Comparison of ENCODE assay signal across 2 cellular contexts in genomic region chr4:152588869-152589268, GRCh38.
TF ChIP-seq lines count a peak whose summit lies in the region.

No MANE protein-coding gene starts in this region.

TF ChIP-seq in HepG2, 621 proteins besides CTCF, POLR2A, EP300 and RAD21:
- 0 out of 2 replicates have a peak, but pooled peaks have one; percentile 11 for TF ChIP-seq CEBPG (CRISPR knock-in tag; IDR thresholded peaks at IDR 0.05)
- peak; percentile 88 for TF ChIP-seq CEBPB (IDR thresholded peaks at IDR 0.05; ENCODE audit: borderline replicate concordance, low read depth, low read length)
- TF ChIP-seq ZNF512 (CRISPR knock-in tag; IDR thresholded peaks at IDR 0.05), result no peak
- TF ChIP-seq E2F1 (CRISPR knock-in tag; IDR thresholded peaks at IDR 0.05), result no peak
- TF ChIP-seq NBN (conservative IDR thresholded peaks at IDR 0.05), result no peak
- no peak for TF ChIP-seq MLXIP (CRISPR knock-in tag; IDR thresholded peaks at IDR 0.05; ENCODE audit: borderline replicate concordance)

TF ChIP-seq in K562, 482 proteins besides CTCF, POLR2A, EP300 and RAD21:
- TF ChIP-seq CEBPG (CRISPR knock-in tag; IDR thresholded peaks at IDR 0.05) (0 out of 2 replicates have a peak, but pooled peaks have one; percentile 34), CEBPG (tag; conservative IDR thresholded peaks at IDR 0.05 in 1 of 2, IDR thresholded peaks at IDR 0.05 in 1 of 2) (peak; percentile 69 to 97), EWSR1 (IDR thresholded peaks at IDR 0.05; ENCODE audit: borderline replicate concordance, low read depth, partially characterized antibody) (no peak), BRF2 (IDR thresholded peaks at IDR 0.05; ENCODE audit: borderline replicate concordance, insufficient read depth, insufficient read length) (no peak), HSF4 (CRISPR knock-in tag; IDR thresholded peaks at IDR 0.05; ENCODE audit: borderline replicate concordance) (no peak), NONO (IDR thresholded peaks at IDR 0.05; ENCODE audit: low read depth in 2 of 2, low read length in 1 of 2) (no peak), ELK1 (CRISPR knock-in tag; IDR thresholded peaks at IDR 0.05) (no peak), ATF1 (CRISPR knock-in tag; IDR thresholded peaks at IDR 0.05) (no peak), ATF1 (tag; IDR thresholded peaks at IDR 0.05) (no peak), CEBPB (tag; IDR thresholded peaks at IDR 0.05) (peak; percentile 92), RFX1 (IDR thresholded peaks at IDR 0.05) (no peak), HNRNPK (IDR thresholded peaks at IDR 0.05; ENCODE audit: low read depth, low read length, poor library complexity, severe bottlenecking) (no peak)
